In genomic region chrY:19095460-19095859, GRCh38 we compare ENCODE assay signal across 20 cellular contexts.
"Had no signal": no experiment of that assay in that cellular context is flagged by ENCODE, and none has a peak within 500 bp of the region (broad histone marks: within the 10 kb centered on the region; RNA-seq: fewer than 3 reads in every experiment).

No MANE protein-coding gene starts in this region.

- H3K36me3 Mint-ChIP-seq: naive B cell had no signal

- H3K9me3 ChIP-seq: adrenal gland, mucosa of descending colon, right atrium auricular region, suprapubic skin, vagina had no signal

- H3K4me1 Mint-ChIP-seq: naive B cell, neural crest cell had no signal

- FAIRE-seq: colon had no signal

- DNase-seq: activated CD4-positive, alpha-beta T cell treated with anti-CD3 and anti-CD28 coated beads for 1 hour; activated CD4-positive, alpha-beta T cell treated with anti-CD3 and anti-CD28 coated beads, Interleukin-2, amount 50 U/mL, for 4 hours; activated gamma-delta T cell treated with Interleukin-2 at 50 U/mL for 16 hours; adrenal gland; dorsolateral prefrontal cortex; mesenchymal stem cell; mucosa of descending colon; naive B cell; trophoblast cell; WERI-Rb-1 had no signal

- H3K4me1 ChIP-seq: adrenal gland, right atrium auricular region, suprapubic skin, vagina had no signal

- H3K27me3 Mint-ChIP-seq: stimulated activated naive CD8-positive, alpha-beta T cell treated with anti-CD3 and anti-CD28 coated beads, Interleukin-15, Interleukin-2, amounts not matched to agents 100 ng/mL and 50 ng/mL, for 24 hours had no signal

- H3K27ac ChIP-seq: adrenal gland, dorsolateral prefrontal cortex, right atrium auricular region, skin epidermis, suprapubic skin, vagina, WERI-Rb-1 had no signal

- H3K27me3 ChIP-seq: adrenal gland, right atrium auricular region, suprapubic skin, vagina had no signal

- H3K9me3 Mint-ChIP-seq: activated T-helper 1 cell treated with anti-CD3 and anti-CD28 coated beads, Interleukin-12 subunit alpha, Interleukin-12 subunit beta, Interleukin-2, Interleukin-4 antibody, amounts not matched to agents 30 ng/mL and 10 ng/mL and 1 ng/mL, durations not matched to agents 14 hours and 24 hours and 36 hours; naive B cell; neural crest cell; stimulated activated naive CD8-positive, alpha-beta T cell treated with anti-CD3 and anti-CD28 coated beads, Interleukin-15, Interleukin-2, amounts not matched to agents 100 ng/mL and 50 ng/mL, for 24 hours; T-helper 1 cell treated with Interleukin-12 subunit alpha and Interleukin-12 subunit beta and Interleukin-4 antibody, amounts not matched to agents 30 μg/mL and 1 μg/mL, for 36 hours had no signal

- H3K4me3 ChIP-seq: adrenal gland, dorsolateral prefrontal cortex, mucosa of descending colon, right atrium auricular region, skin epidermis, suprapubic skin, vagina had no signal

- H3K27ac Mint-ChIP-seq: activated naive CD4-positive, alpha-beta T cell treated with anti-CD3 and anti-CD28 coated beads, Interleukin-2, amount 50 U/mL, for 72 hours; activated T-helper 1 cell treated with anti-CD3 and anti-CD28 coated beads, Interleukin-12 subunit alpha, Interleukin-12 subunit beta, Interleukin-2, Interleukin-4 antibody, amounts not matched to agents 30 ng/mL and 10 ng/mL and 1 ng/mL, durations not matched to agents 14 hours and 24 hours and 36 hours; naive B cell; stimulated activated naive CD8-positive, alpha-beta T cell treated with anti-CD3 and anti-CD28 coated beads, Interleukin-15, Interleukin-2, amounts not matched to agents 100 ng/mL and 50 ng/mL, for 24 hours; T-helper 1 cell treated with Interleukin-12 subunit alpha and Interleukin-12 subunit beta and Interleukin-4 antibody, amounts not matched to agents 30 μg/mL and 1 μg/mL, for 36 hours had no signal

- H3K4me3 Mint-ChIP-seq: activated T-helper 1 cell treated with anti-CD3 and anti-CD28 coated beads, Interleukin-12 subunit alpha, Interleukin-12 subunit beta, Interleukin-2, Interleukin-4 antibody, amounts not matched to agents 30 ng/mL and 10 ng/mL and 1 ng/mL, durations not matched to agents 14 hours and 24 hours and 36 hours; naive B cell; neural crest cell; stimulated activated naive CD8-positive, alpha-beta T cell treated with anti-CD3 and anti-CD28 coated beads, Interleukin-15, Interleukin-2, amounts not matched to agents 100 ng/mL and 50 ng/mL, for 24 hours; T-helper 1 cell treated with Interleukin-12 subunit alpha and Interleukin-12 subunit beta and Interleukin-4 antibody, amounts not matched to agents 30 μg/mL and 1 μg/mL, for 36 hours had no signal

- H3K36me3 ChIP-seq: adrenal gland, right atrium auricular region, suprapubic skin, vagina, WERI-Rb-1 had no signal
